Comparison of ENCODE assay signal across 21 cellular contexts in the genomic region with DNA sequence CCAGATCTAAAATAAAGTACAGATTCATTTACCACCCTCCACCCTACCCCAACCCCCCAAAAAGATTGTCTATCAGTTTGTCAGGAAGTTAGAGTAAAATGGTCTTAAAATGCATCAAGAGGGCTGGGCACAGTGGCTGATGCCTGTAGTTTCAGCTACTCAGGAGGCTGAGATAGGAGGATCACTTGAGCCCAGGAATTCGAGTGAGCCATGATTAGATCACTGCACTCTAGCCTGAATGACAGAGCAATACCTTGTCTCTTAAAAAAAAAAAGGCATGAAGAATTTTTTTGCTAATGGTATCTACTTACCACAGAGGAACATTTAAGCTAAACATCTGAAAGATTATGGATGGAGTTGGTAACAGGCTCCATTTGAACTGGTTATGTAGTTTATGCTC.
A peak's percentile ranks its signal among the peaks of the same experiment; 100 is the strongest.
DNase-seq lines count a peak whose midpoint lies in the region; TF ChIP-seq lines count a peak whose summit lies in the region.
"Had no signal": no experiment of that assay in that cellular context is flagged by ENCODE, and none has a peak within 500 bp of the region (broad histone marks: within the 10 kb centered on the region; RNA-seq: fewer than 3 reads in every experiment).

No MANE protein-coding gene starts in this region.

- H3K27me3 ChIP-seq in brain microvascular endothelial cell (replicated peaks) = no peaks in the 10 kb centered on the region
- H3K27me3 ChIP-seq: Peyer's patch had no signal

- H3K4me1 Mint-ChIP-seq in nephron progenitor cell (no peaks in the 10 kb centered on the region), osteocyte (ENCODE audit: unreplicated experiment) (peaks cover 5% of the 10 kb centered on the region)

- no peak overlapping the region for H3K27ac ChIP-seq in brain microvascular endothelial cell
- H3K27ac ChIP-seq: Peyer's patch, prostate gland had no signal

- TF ChIP-seq CTCF in brain microvascular endothelial cell (IDR thresholded peaks at IDR 0.05; ENCODE audit: low read depth, low read length, missing control alignments) (no peak), nephron progenitor cell (IDR thresholded peaks at IDR 0.05) (no peak), osteocyte (IDR thresholded peaks at IDR 0.05) (no peak)

- DNase-seq in ELR (ENCODE audit: low read depth) (peak; percentile 77), M059J (ENCODE audit: low read depth) (peak; percentile 40), brain microvascular endothelial cell (peak; percentile 27), nephron progenitor cell (no peak), mesenteric fat pad (ENCODE audit: low spot score) (no peak), osteocyte (ENCODE audit: extremely low spot score, unreplicated experiment) (no peak), NCI-H2227 (lab: John Stamatoyannopoulos, UW; ENCODE audit: unreplicated experiment) (no peak)
- DNase-seq: activated CD4-positive, alpha-beta memory T cell treated with anti-CD3 and anti-CD28 coated beads, Interleukin-2, amount 10 ng/mL, durations not matched to agents 7 days and 5 days; activated CD4-positive, CD25-positive, alpha-beta regulatory T cell; activated T-cell treated with anti-CD3 and anti-CD28 coated beads for 4 hours; CD4-positive, alpha-beta memory T cell; DMS 273 treated with DMSO at 0.1 percent for 48 hours; GDM1; hippocampal formation; NCI-H1105 treated with DMSO at 0.1 percent for 48 hours; NCI-H2081 treated with DMSO at 0.1 percent for 48 hours; NCI-H510A; NK-92 treated with Interleukin-12 subunit alpha and Interleukin-12 subunit beta, amount 100 ng/mL, for 24 hours; Peyer's patch had no signal

- H3K27ac Mint-ChIP-seq in nephron progenitor cell (peak overlapping the region; percentile 66), osteocyte (ENCODE audit: unreplicated experiment) (no peak overlapping the region)
- H3K27ac Mint-ChIP-seq: activated CD4-positive, alpha-beta memory T cell treated with anti-CD3 and anti-CD28 coated beads, Interleukin-2, amount 10 ng/mL, durations not matched to agents 7 days and 5 days had no signal

- peaks cover 56% of the 10 kb centered on the region for H3K36me3 Mint-ChIP-seq in nephron progenitor cell (ENCODE audit: low read depth)
- peaks cover 16% of the 10 kb centered on the region for H3K36me3 Mint-ChIP-seq in osteocyte (ENCODE audit: unreplicated experiment)

- H3K27me3 Mint-ChIP-seq in nephron progenitor cell (ENCODE audit: low read depth, poor library complexity) (no peaks in the 10 kb centered on the region), osteocyte (ENCODE audit: unreplicated experiment) (no peaks in the 10 kb centered on the region)
- H3K27me3 Mint-ChIP-seq: activated CD4-positive, alpha-beta memory T cell treated with anti-CD3 and anti-CD28 coated beads, Interleukin-2, amount 10 ng/mL, durations not matched to agents 7 days and 5 days; CD4-positive, alpha-beta memory T cell; central memory CD8-positive, alpha-beta T cell had no signal

- H3K4me3 ChIP-seq in brain microvascular endothelial cell (ENCODE audit: low read depth, low read length) = no peak overlapping the region
- H3K4me3 ChIP-seq: Peyer's patch, prostate gland had no signal

- H3K4me3 Mint-ChIP-seq in nephron progenitor cell = no peak overlapping the region
- no peak overlapping the region for H3K4me3 Mint-ChIP-seq in osteocyte (ENCODE audit: unreplicated experiment)
- H3K4me3 Mint-ChIP-seq: activated CD4-positive, alpha-beta memory T cell treated with anti-CD3 and anti-CD28 coated beads, Interleukin-2, amount 10 ng/mL, durations not matched to agents 7 days and 5 days; CD4-positive, alpha-beta memory T cell; central memory CD8-positive, alpha-beta T cell had no signal

- H3K9me3 Mint-ChIP-seq in nephron progenitor cell (no peaks in the 10 kb centered on the region), osteocyte (ENCODE audit: unreplicated experiment) (no peaks in the 10 kb centered on the region)
- H3K9me3 Mint-ChIP-seq: activated CD4-positive, alpha-beta memory T cell treated with anti-CD3 and anti-CD28 coated beads, Interleukin-2, amount 10 ng/mL, durations not matched to agents 7 days and 5 days; CD4-positive, alpha-beta memory T cell; central memory CD8-positive, alpha-beta T cell had no signal

- H3K36me3 ChIP-seq in brain microvascular endothelial cell (replicated peaks) = peaks cover 2% of the 10 kb centered on the region
- H3K36me3 ChIP-seq: prostate gland had no signal

- in situ Hi-C loops in brain microvascular endothelial cell (cut with HindIII; ENCODE audit: low pct_ligation_motif_present, low sequenced_read_pairs) = no loop called here

Comparison
In these comparisons a context has a peak if more than half of its experiments do, and no peak if none do; other contexts are left out.
1. DNase-seq: peak in ELR (single experiment), M059J (single experiment) and brain microvascular endothelial cell (single experiment); none in nephron progenitor cell (single experiment), mesenteric fat pad (single experiment), osteocyte (single experiment) and NCI-H2227 (single experiment).